Comparison of ENCODE assay signal across 19 cellular contexts in the genomic region with DNA sequence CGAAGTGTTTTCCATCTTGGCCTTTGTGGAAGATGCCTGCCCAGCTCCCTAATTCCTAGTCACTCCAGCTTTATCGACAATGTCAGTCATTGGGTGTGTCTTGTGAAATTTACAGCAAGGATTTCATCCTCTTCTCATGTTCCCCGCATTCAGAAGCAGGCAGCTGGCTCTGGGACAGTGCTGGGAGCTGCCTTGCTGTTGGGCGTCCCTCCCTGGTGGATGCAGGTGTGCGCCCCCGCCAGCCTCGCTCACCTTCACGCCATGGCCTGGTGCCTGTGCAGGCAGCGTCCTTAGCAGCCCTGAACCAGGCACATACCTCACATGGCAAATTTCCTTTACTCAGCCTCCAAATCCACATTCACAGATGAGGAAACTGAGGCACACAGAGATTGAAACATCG. TPM values are rescaled to one million over a fixed set of nuclear protein-coding genes. Genes with fewer than 3 reads are reported as not detected.
A peak's percentile ranks its signal among the peaks of the same experiment; 100 is the strongest.
DNase-seq lines count a peak whose midpoint lies in the region; ATAC-seq and TF ChIP-seq lines count a peak whose summit lies in the region.
"Had no signal": no experiment of that assay in that cellular context is flagged by ENCODE, and none has a peak within 500 bp of the region (broad histone marks: within the 10 kb centered on the region; RNA-seq: fewer than 3 reads in every experiment).

No MANE protein-coding gene starts in this region.

- peaks cover 19% of the 10 kb centered on the region for H3K4me1 Mint-ChIP-seq in central memory CD8-positive, alpha-beta T cell

- in situ Hi-C loops in IMR-90 (cut with MboI; ENCODE audit: low sequenced_read_pairs): no loop called here

- no peak overlapping the region for H2BK120ac ChIP-seq in IMR-90 (ENCODE audit: low read depth, low read length)

- CTCF ChIA-PET in IMR-90 (lab: Yijun Ruan, JAX): interaction anchor here (0.9 kb wide), 1 partner anchor 10 kb away, joined by 3 read pairs; no protein-coding TSS in a partner anchor

- H3K9me1 ChIP-seq in IMR-90 (ENCODE audit: insufficient read depth, low read length): peaks cover 7% of the 10 kb centered on the region; the same call in 1 of the 2 replicates

- dilution Hi-C loops in IMR-90 (cut with HindIII; ENCODE audit: low sequenced_read_pairs, unreplicated experiment): no loop called here

- no peaks in the 10 kb centered on the region for H3K27me3 ChIP-seq in IMR-90 (ENCODE audit: control insufficient read depth, insufficient read depth, low read length)
- no peaks in the 10 kb centered on the region for H3K27me3 ChIP-seq in testis
- H3K27me3 ChIP-seq: heart left ventricle, thyroid gland had no signal

- no TSS peak for BruUV-seq in IMR-90 (replicated peaks; lab: Mats Ljungman, UMichigan)

- no peak for TF ChIP-seq RAD21 in IMR-90 (IDR thresholded peaks at IDR 0.05; ENCODE audit: low read length)

- H3K4me3 ChIP-seq in IMR-90 (ENCODE audit: insufficient read depth, low read depth, low read length) (no peak overlapping the region), testis (no peak overlapping the region)
- H3K4me3 ChIP-seq: coronary artery, lung, thyroid gland had no signal

- H3K36me3 ChIP-seq in IMR-90 (ENCODE audit: control insufficient read depth, insufficient read depth, low read length): peaks cover 48% of the 10 kb centered on the region
- H3K36me3 ChIP-seq in testis (ENCODE audit: low read depth, missing control alignments): no peaks in the 10 kb centered on the region
- H3K36me3 ChIP-seq: thyroid gland had no signal

- no peak overlapping the region for H3K18ac ChIP-seq in IMR-90 (ENCODE audit: low read depth, low read length)

- no peak overlapping the region for H2BK15ac ChIP-seq in IMR-90 (ENCODE audit: low read depth, low read length)

- H3K36me3 Mint-ChIP-seq in central memory CD8-positive, alpha-beta T cell (ENCODE audit: insufficient read depth): peaks cover 6% of the 10 kb centered on the region

- H3K4ac ChIP-seq in IMR-90 (ENCODE audit: low read depth, low read length): no peak overlapping the region

- H3K4me2 ChIP-seq in IMR-90 (ENCODE audit: low read depth, low read length): no peak overlapping the region

- H3K9ac ChIP-seq in IMR-90 (ENCODE audit: low read depth, low read length): no peak overlapping the region
- H3K9ac ChIP-seq: parathyroid adenoma had no signal

- no peak overlapping the region for H3K56ac ChIP-seq in IMR-90 (ENCODE audit: extremely low read depth, insufficient read depth, low read length)

- H3K27ac ChIP-seq in IMR-90 (ENCODE audit: insufficient read depth, low read length): no peak overlapping the region
- H3K27ac ChIP-seq in testis: peak overlapping the region in 1 of 2 donors; percentile 84
- H3K27ac ChIP-seq: parathyroid adenoma, thyroid gland had no signal

- no peak overlapping the region for H2AFZ ChIP-seq in IMR-90 (replicated peaks; ENCODE audit: low read length, poor library complexity)
- H2AFZ ChIP-seq: parathyroid adenoma had no signal

- peak overlapping the region; percentile 81 for H2AK9ac ChIP-seq in IMR-90 (replicated peaks; ENCODE audit: low read depth, low read length, poor library complexity)

- H3K9me3 Mint-ChIP-seq in central memory CD8-positive, alpha-beta T cell: no peaks in the 10 kb centered on the region

- no peak overlapping the region for H3K4me3 Mint-ChIP-seq in central memory CD8-positive, alpha-beta T cell
- H3K4me3 Mint-ChIP-seq: activated CD4-positive, alpha-beta T cell treated with anti-CD3 and anti-CD28 coated beads for 36 hours had no signal

- DNase-seq in IMR-90 (no peak), mesenteric fat pad (ENCODE audit: low spot score) (peak; percentile 47), testis (peak; percentile 9), NCI-H1092 (lab: John Stamatoyannopoulos, UW) (no peak)
- DNase-seq in central memory CD8-positive, alpha-beta T cell (ENCODE audit: low spot score in 2 of 2): no peak
- DNase-seq: activated CD4-positive, alpha-beta T cell treated with anti-CD3 and anti-CD28 coated beads for 36 hours; DMS79 treated with DMSO at 0.1 percent for 48 hours; naive thymus-derived CD4-positive, alpha-beta T cell; NCI-H2107; NCI-H510A; stimulated activated naive CD4-positive, alpha-beta T cell treated with Interleukin-2 at 50 U/mL for 16 hours; thyroid gland had no signal

- H3K27ac Mint-ChIP-seq in central memory CD8-positive, alpha-beta T cell (ENCODE audit: low read depth): peak overlapping the region; percentile 10
- H3K27ac Mint-ChIP-seq: activated CD4-positive, alpha-beta T cell treated with anti-CD3 and anti-CD28 coated beads for 36 hours had no signal

- H2BK5ac ChIP-seq in IMR-90 (ENCODE audit: low read depth, low read length, poor library complexity, severe bottlenecking): no peak overlapping the region

- no peak overlapping the region for H4K5ac ChIP-seq in IMR-90 (ENCODE audit: low read depth, low read length)

- no peak overlapping the region for H4K91ac ChIP-seq in IMR-90 (ENCODE audit: insufficient read depth, low read depth, low read length)

- H4K20me1 ChIP-seq in IMR-90 (ENCODE audit: insufficient read depth, low read length): peaks cover 54% of the 10 kb centered on the region

- H3K4me1 ChIP-seq in IMR-90 (ENCODE audit: control insufficient read depth, insufficient read depth, low read length) (peaks cover 16% of the 10 kb centered on the region), testis (peaks cover 18% of the 10 kb centered on the region)
- H3K4me1 ChIP-seq: parathyroid adenoma had no signal

- POLR2A ChIA-PET in IMR-90 (lab: Charles Lee; ENCODE audit: unreplicated experiment): no interaction called here

- H3K79me1 ChIP-seq in IMR-90 (ENCODE audit: low read depth in 1 of 2, low read length in 2 of 2): peaks cover 55 to 85% of the 10 kb centered on the region in 2 experiments

- TF ChIP-seq CTCF in IMR-90 (conservative IDR thresholded peaks at IDR 0.05; ENCODE audit: low read depth, low read length) (no peak), testis (IDR thresholded peaks at IDR 0.05) (no peak)

- no peak overlapping the region for H2AK5ac ChIP-seq in IMR-90 (ENCODE audit: low read depth, low read length)

- WGBS in IMR-90 (ENCODE audit: extremely low coverage in 2 of 2, insufficient read length in 1 of 2), 2 experiments: no CpG with 5 or more reads among the region's 10 CpGs
- WGBS in testis, 2 donors: 93 to 95% methylated on average over 10 of the region's 10 CpGs

- no peak overlapping the region for H3K23ac ChIP-seq in IMR-90 (ENCODE audit: low read depth, low read length)

- ATAC-seq in IMR-90 (ENCODE audit: low read depth) (no peak), GM18517 (IDR thresholded peaks at IDR 0.05; ENCODE audit: unreplicated experiment) (no peak), HG02884 (IDR thresholded peaks at IDR 0.05; ENCODE audit: unreplicated experiment) (no peak)
- ATAC-seq in central memory CD8-positive, alpha-beta T cell (replicated peaks; ENCODE audit: extremely low read depth, poor library complexity, severe bottlenecking): no peak
- ATAC-seq: activated CD4-positive, alpha-beta T cell treated with anti-CD3 and anti-CD28 coated beads for 36 hours; naive thymus-derived CD4-positive, alpha-beta T cell had no signal

- no peaks in the 10 kb centered on the region for H3K27me3 Mint-ChIP-seq in central memory CD8-positive, alpha-beta T cell
- H3K27me3 Mint-ChIP-seq: activated CD4-positive, alpha-beta T cell treated with anti-CD3 and anti-CD28 coated beads for 36 hours; brain; naive thymus-derived CD4-positive, alpha-beta T cell had no signal

- H3K14ac ChIP-seq in IMR-90 (replicated peaks; ENCODE audit: low read depth, low read length): no peak overlapping the region

- TF ChIP-seq POLR2A in IMR-90 (IDR thresholded peaks at IDR 0.05; ENCODE audit: low read depth, low read length) (no peak), testis (IDR thresholded peaks at IDR 0.05) (no peak)

- H4K8ac ChIP-seq in IMR-90 (ENCODE audit: low read depth in 2 of 2, low read length in 2 of 2): no peak overlapping the region

- no peak overlapping the region for H2BK20ac ChIP-seq in IMR-90 (ENCODE audit: low read depth, low read length)

- intact Hi-C loops in IMR-90 (cut with micrococcal nuclease) (no loop called here), testis (cut with DNase I; ENCODE audit: low total_unique reads) (no loop called here)

- H3K9me3 ChIP-seq in IMR-90 (ENCODE audit: control insufficient read depth, insufficient read depth, low read length) (peaks cover 7% of the 10 kb centered on the region; the same call in 1 of the 2 replicates), testis (no peaks in the 10 kb centered on the region)
- H3K9me3 ChIP-seq: heart left ventricle, thyroid gland had no signal

TF ChIP-seq in IMR-90, 13 proteins besides CTCF, POLR2A, EP300 and RAD21 (continues in another document):
- TF ChIP-seq, protein P1, sequence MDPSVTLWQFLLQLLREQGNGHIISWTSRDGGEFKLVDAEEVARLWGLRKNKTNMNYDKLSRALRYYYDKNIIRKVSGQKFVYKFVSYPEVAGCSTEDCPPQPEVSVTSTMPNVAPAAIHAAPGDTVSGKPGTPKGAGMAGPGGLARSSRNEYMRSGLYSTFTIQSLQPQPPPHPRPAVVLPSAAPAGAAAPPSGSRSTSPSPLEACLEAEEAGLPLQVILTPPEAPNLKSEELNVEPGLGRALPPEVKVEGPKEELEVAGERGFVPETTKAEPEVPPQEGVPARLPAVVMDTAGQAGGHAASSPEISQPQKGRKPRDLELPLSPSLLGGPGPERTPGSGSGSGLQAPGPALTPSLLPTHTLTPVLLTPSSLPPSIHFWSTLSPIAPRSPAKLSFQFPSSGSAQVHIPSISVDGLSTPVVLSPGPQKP (IDR thresholded peaks at IDR 0.05; ENCODE audit: borderline replicate concordance, low read depth, low read length): no peak
- no peak for TF ChIP-seq SMC3 (IDR thresholded peaks at IDR 0.05; ENCODE audit: low read depth, low read length)
- TF ChIP-seq BHLHE40 (IDR thresholded peaks at IDR 0.05; ENCODE audit: low read depth, low read length): no peak
- TF ChIP-seq FOS (IDR thresholded peaks at IDR 0.05; ENCODE audit: low read depth, low read length): no peak
- no peak for TF ChIP-seq RCOR1 (IDR thresholded peaks at IDR 0.05; ENCODE audit: insufficient replicate concordance, low read length)
- no peak for TF ChIP-seq MAZ (IDR thresholded peaks at IDR 0.05; ENCODE audit: borderline replicate concordance, low read depth, low read length)
- TF ChIP-seq MXI1 (IDR thresholded peaks at IDR 0.05; ENCODE audit: borderline replicate concordance, low read depth, low read length): no peak

RNA-seq across cellular contexts. Expression of gene TFDP1, which starts 39.7 kb away (rescaled TPM):
- total RNA-seq in IMR-90 (2012; rRNA removed) (59.2 and 59.3 TPM in 2 replicates), mesenteric fat pad (66.4 TPM), testis (10 to 100 TPM; 72.4 to 73.1 TPM)
- polyA plus RNA-seq in IMR-90 (2012; rRNA removed) (97.0 and 97.8 TPM in 2 replicates), testis (ENCODE audit: insufficient read depth, low read depth, low replicate concordance) (135 TPM)
- 50.0 and 55.8 TPM in 2 replicates for polyA plus RNA-seq in IMR-90 (2012; cell fraction: cytosol; rRNA removed)
- 54.6 and 91.2 TPM in 2 replicates for polyA plus RNA-seq in IMR-90 (2012; cell fraction: nucleus; rRNA removed; ENCODE audit: low replicate concordance)

RNA-seq across cellular contexts. Expression of gene DCUN1D2, which starts 54.4 kb away (rescaled TPM):
- 6.9 and 8.1 TPM in 2 replicates for total RNA-seq in IMR-90 (2012; rRNA removed)
- polyA plus RNA-seq in IMR-90 (2012; rRNA removed): 7.9 and 11.5 TPM in 2 replicates
- polyA plus RNA-seq in IMR-90 (2012; cell fraction: cytosol; rRNA removed): 4.2 and 6.5 TPM in 2 replicates
- polyA plus RNA-seq in IMR-90 (2012; cell fraction: nucleus; rRNA removed; ENCODE audit: low replicate concordance): 43.9 and 65.7 TPM in 2 replicates
- total RNA-seq in mesenteric fat pad: 21.7 TPM
- total RNA-seq in testis: 10 to 100 TPM; 65.9 to 78.5 TPM
- polyA plus RNA-seq in testis (ENCODE audit: insufficient read depth, low read depth, low replicate concordance): 16.3 TPM

Comparison
In these comparisons a context has a peak if more than half of its experiments do, and no peak if none do; other contexts are left out.
1. DNase-seq: peak in mesenteric fat pad (single experiment) and testis (single experiment); none in IMR-90 (single experiment), central memory CD8-positive, alpha-beta T cell (0 of 2) and NCI-H1092 (single experiment).